Comparison of ENCODE assay signal across 8 cellular contexts in genomic region chr19:19320362-19321142, GRCh38.
DNase-seq lines count a peak whose midpoint lies in the region; ATAC-seq and TF ChIP-seq lines count a peak whose summit lies in the region.

Gene MAU2 (plus strand): TSS chr19:19320829. CDS start chr19:19320860, 31 bp downstream.
Gene SUGP1 (minus strand): TSS chr19:19320509. CDS start chr19:19320496, 13 bp downstream.

- H3K9me3 ChIP-seq in mucosa of rectum (ENCODE audit: control insufficient read depth in 2 of 2, low read length in 2 of 2) = no peaks in the 10 kb centered on the region

- H3K9ac ChIP-seq in mucosa of rectum (ENCODE audit: low read depth in 1 of 2, low read length in 2 of 2) = peak within 1 kb of the TSS; percentile 93 to 99

- H3K4me1 ChIP-seq in mucosa of rectum (ENCODE audit: control insufficient read depth in 2 of 2, insufficient read depth in 2 of 2, low read length in 2 of 2) = peaks cover 4 to 16% of the 10 kb centered on the region in 2 donors

- TF ChIP-seq POLR2A in erythroblast (IDR thresholded peaks at IDR 0.05; ENCODE audit: low read length) = peak; percentile 82

- H3K27me3 ChIP-seq in mucosa of rectum (ENCODE audit: control insufficient read depth in 2 of 2, insufficient read depth in 2 of 2, low read length in 2 of 2) = no peaks in the 10 kb centered on the region

- peak; percentile 71 for ATAC-seq in GM21526 (IDR thresholded peaks at IDR 0.05; ENCODE audit: low FRiP score, unreplicated experiment)

- H3K4me3 ChIP-seq in mucosa of rectum (ENCODE audit: low read length in 2 of 2) = peak within 1 kb of the TSS; percentile 86 to 93

- peak within 1 kb of the TSS; percentile 82 to 90 for H3K27ac ChIP-seq in mucosa of rectum (ENCODE audit: low read depth in 2 of 2, low read length in 2 of 2)

- H3K36me3 ChIP-seq in mucosa of rectum (ENCODE audit: control insufficient read depth in 2 of 2, insufficient read depth in 2 of 2, low read length in 2 of 2) = peaks cover 19 to 24% of the 10 kb centered on the region in 2 donors

- DNase-seq in DMS153 (lab: John Stamatoyannopoulos, UW) (peak; percentile 92), HuH-7.5 (ENCODE audit: low spot score) (peak; percentile 99), OCI-M2 (lab: John Stamatoyannopoulos, UW; ENCODE audit: unreplicated experiment) (peak; percentile 97), activated T-cell treated with anti-CD3 and anti-CD28 coated beads for 48 hours (ENCODE audit: low read depth) (peak; percentile 90), erythroblast (lab: John Stamatoyannopoulos, UW) (peak; percentile 96 to 98)
- DNase-seq in stimulated activated CD8-positive, alpha-beta memory T cell treated with anti-CD3 and anti-CD28 coated beads, Interleukin-4, amount 100 ng/mL, for 48 hours = peak; percentile 90

Comparison
In these comparisons a context has a peak if more than half of its experiments do, and no peak if none do; other contexts are left out.
1. Peak in every context shown above with its lines: DNase-seq, ATAC-seq, H3K4me3 ChIP-seq and H3K27ac ChIP-seq.